Comparison of ENCODE assay signal across 16 cellular contexts in genomic region chr1:154818911-154819310, GRCh38. TPM values are rescaled to one million over a fixed set of nuclear protein-coding genes. Genes with fewer than 3 reads are reported as not detected.
DNase-seq lines count a peak whose midpoint lies in the region; ATAC-seq and TF ChIP-seq lines count a peak whose summit lies in the region.
"Had no signal": no experiment of that assay in that cellular context is flagged by ENCODE, and none has a peak within 500 bp of the region (broad histone marks: within the 10 kb centered on the region; RNA-seq: fewer than 3 reads in every experiment).

No MANE protein-coding gene starts in this region.

- CTCF ChIA-PET in activated naive CD4-positive, alpha-beta T cell treated with anti-CD3 and anti-CD28 coated beads, Interleukin-2, amount 10 ng/mL, durations not matched to agents 7 days and 5 days (lab: Charles Lee) = interaction anchor here (0.7 to 1.7 kb wide), 7 partner anchors 9 to 149 kb away, joined by 3 to 11 read pairs (median 6); no protein-coding TSS in a partner anchor

- no peak overlapping the region for H3K4me3 Mint-ChIP-seq in activated naive CD4-positive, alpha-beta T cell treated with anti-CD3 and anti-CD28 coated beads, Interleukin-2, amount 50 U/mL, for 24 hours
- H3K4me3 Mint-ChIP-seq in activated naive CD4-positive, alpha-beta T cell treated with anti-CD3 and anti-CD28 coated beads, Interleukin-2, amount 10 ng/mL, durations not matched to agents 7 days and 5 days = no peak overlapping the region
- H3K4me3 Mint-ChIP-seq in neural crest cell = no peak overlapping the region
- H3K4me3 Mint-ChIP-seq: B cell; CD4-positive, alpha-beta memory T cell had no signal

- no peak overlapping the region for H3K4me3 ChIP-seq in SJCRH30

- no peaks in the 10 kb centered on the region for H3K9me3 Mint-ChIP-seq in activated naive CD4-positive, alpha-beta T cell treated with anti-CD3 and anti-CD28 coated beads, Interleukin-2, amount 50 U/mL, for 24 hours
- H3K9me3 Mint-ChIP-seq in activated naive CD4-positive, alpha-beta T cell treated with anti-CD3 and anti-CD28 coated beads, Interleukin-2, amount 10 ng/mL, durations not matched to agents 7 days and 5 days = no peaks in the 10 kb centered on the region
- no peaks in the 10 kb centered on the region for H3K9me3 Mint-ChIP-seq in neural crest cell
- H3K9me3 Mint-ChIP-seq: CD4-positive, alpha-beta memory T cell had no signal

- TF ChIP-seq CTCF in neural crest cell (conservative IDR thresholded peaks at IDR 0.05) = no peak

- H3K36me3 Mint-ChIP-seq in activated naive CD4-positive, alpha-beta T cell treated with anti-CD3 and anti-CD28 coated beads, Interleukin-2, amount 50 U/mL, for 24 hours = no peaks in the 10 kb centered on the region
- no peaks in the 10 kb centered on the region for H3K36me3 Mint-ChIP-seq in activated naive CD4-positive, alpha-beta T cell treated with anti-CD3 and anti-CD28 coated beads, Interleukin-2, amount 10 ng/mL, durations not matched to agents 7 days and 5 days
- H3K36me3 Mint-ChIP-seq in neural crest cell (ENCODE audit: low read depth) = no peaks in the 10 kb centered on the region
- H3K36me3 Mint-ChIP-seq: CD4-positive, alpha-beta memory T cell had no signal

- H3K27ac ChIP-seq in SJCRH30 = peak overlapping the region; percentile 49
- H3K27ac ChIP-seq: 22Rv1 had no signal

- H3K27ac Mint-ChIP-seq in activated naive CD4-positive, alpha-beta T cell treated with anti-CD3 and anti-CD28 coated beads, Interleukin-2, amount 50 U/mL, for 24 hours = peak overlapping the region; percentile 48
- H3K27ac Mint-ChIP-seq in activated naive CD4-positive, alpha-beta T cell treated with anti-CD3 and anti-CD28 coated beads, Interleukin-2, amount 10 ng/mL, durations not matched to agents 7 days and 5 days = no peak overlapping the region
- H3K27ac Mint-ChIP-seq in neural crest cell (ENCODE audit: unreplicated experiment) = peak overlapping the region; percentile 32
- H3K27ac Mint-ChIP-seq: B cell had no signal

- no peaks in the 10 kb centered on the region for H3K9me3 ChIP-seq in SJCRH30 (replicated peaks)

- no peaks in the 10 kb centered on the region for H3K27me3 ChIP-seq in SJCRH30

- no peak for ATAC-seq in HG02571 (IDR thresholded peaks at IDR 0.05; ENCODE audit: unreplicated experiment)

- no peaks in the 10 kb centered on the region for H3K27me3 Mint-ChIP-seq in activated naive CD4-positive, alpha-beta T cell treated with anti-CD3 and anti-CD28 coated beads, Interleukin-2, amount 50 U/mL, for 24 hours
- H3K27me3 Mint-ChIP-seq in activated naive CD4-positive, alpha-beta T cell treated with anti-CD3 and anti-CD28 coated beads, Interleukin-2, amount 10 ng/mL, durations not matched to agents 7 days and 5 days = peaks cover 14% of the 10 kb centered on the region
- H3K27me3 Mint-ChIP-seq in neural crest cell (ENCODE audit: low read depth) = no peaks in the 10 kb centered on the region

- peaks cover 35% of the 10 kb centered on the region for H3K36me3 ChIP-seq in SJCRH30

- DNase-seq in activated naive CD4-positive, alpha-beta T cell treated with anti-CD3 and anti-CD28 coated beads, Interleukin-2, amount 10 ng/mL, durations not matched to agents 7 days and 5 days = no peak
- peak; percentile 51 to 54 for DNase-seq in SJCRH30
- DNase-seq in neural crest cell (ENCODE audit: low read depth, low spot score) = no peak
- no peak for DNase-seq in NCI-H2081 (lab: John Stamatoyannopoulos, UW)
- no peak for DNase-seq in stimulated activated CD4-positive, alpha-beta T cell treated with anti-CD3 and anti-CD28 coated beads, Interleukin-12 subunit alpha, Interleukin-12 subunit beta, amount 100 ng/mL, for 4 hours
- DNase-seq: C1 segment of cervical spinal cord, COR-L47, DMS79 treated with DMSO at 0.1 percent for 48 hours, GOT3, HCEC 1CT had no signal

- peaks cover 37% of the 10 kb centered on the region for H3K4me1 ChIP-seq in SJCRH30

- H3K4me1 Mint-ChIP-seq in activated naive CD4-positive, alpha-beta T cell treated with anti-CD3 and anti-CD28 coated beads, Interleukin-2, amount 50 U/mL, for 24 hours = no peaks in the 10 kb centered on the region
- no peaks in the 10 kb centered on the region for H3K4me1 Mint-ChIP-seq in activated naive CD4-positive, alpha-beta T cell treated with anti-CD3 and anti-CD28 coated beads, Interleukin-2, amount 10 ng/mL, durations not matched to agents 7 days and 5 days
- H3K4me1 Mint-ChIP-seq in neural crest cell = peaks cover 8% of the 10 kb centered on the region
- H3K4me1 Mint-ChIP-seq: CD4-positive, alpha-beta memory T cell had no signal

RNA-seq across cellular contexts. Expression of gene KCNN3, which starts 51.2 kb away (rescaled TPM):
- total RNA-seq in SJCRH30 (2014; rRNA removed; shearing (Covaris generic)) = 27.7 and 29.3 TPM in 2 replicates
- 0.84 and 1.1 TPM in 2 replicates for total RNA-seq in neural crest cell
- total RNA-seq: Calu3 had no signal

Comparison
In these comparisons a context has a peak if more than half of its experiments do, and no peak if none do; other contexts are left out.
1. DNase-seq: peak in SJCRH30 (2 of 2); none in activated naive CD4-positive, alpha-beta T cell treated with anti-CD3 and anti-CD28 coated beads, Interleukin-2, amount 10 ng/mL, durations not matched to agents 7 days and 5 days (single experiment), neural crest cell (single experiment), NCI-H2081 (0 of 2) and stimulated activated CD4-positive, alpha-beta T cell treated with anti-CD3 and anti-CD28 coated beads, Interleukin-12 subunit alpha, Interleukin-12 subunit beta, amount 100 ng/mL, for 4 hours (single experiment).
2. RNA of gene KCNN3, which starts 51.2 kb away (total RNA-seq): 27.7 to 29.3 TPM in SJCRH30; 0.84 to 1.1 TPM in neural crest cell; every median in the first group is over 10 times any median in the second.